7 cellular contexts compared by ENCODE assay signal in genomic region chr5:61625682-61626620, GRCh38.
DNase-seq lines count a peak whose midpoint lies in the region; ATAC-seq lines count a peak whose summit lies in the region.

No MANE protein-coding gene starts in this region.

- H3K36me3 ChIP-seq in neuronal stem cell (replicated peaks in 1 of 2; ENCODE audit: control insufficient read depth in 2 of 2, insufficient read depth in 2 of 2, low read length in 2 of 2) = no peaks in the 10 kb centered on the region

- peaks cover 5 to 20% of the 10 kb centered on the region in 2 donors for H3K4me1 ChIP-seq in neuronal stem cell (ENCODE audit: control insufficient read depth in 2 of 2, insufficient read depth in 1 of 2, low read depth in 1 of 2, low read length in 2 of 2)

- peak overlapping the region in 1 of 2 donors; percentile 71 for H3K4me3 ChIP-seq in neuronal stem cell (ENCODE audit: low read length in 2 of 2)

- peak overlapping the region; percentile 95 for H2BK5ac ChIP-seq in neuronal stem cell (ENCODE audit: low read length)

- H2BK15ac ChIP-seq in neuronal stem cell (ENCODE audit: low read length) = peak overlapping the region; percentile 74

- H2AFZ ChIP-seq in neuronal stem cell (ENCODE audit: low read length) = peak overlapping the region; percentile 80

- peak overlapping the region; percentile 17 for H2BK12ac ChIP-seq in neuronal stem cell (ENCODE audit: low read length)

- H4K8ac ChIP-seq in neuronal stem cell (ENCODE audit: low read depth, low read length) = peak overlapping the region; percentile 43

- H3K27ac ChIP-seq in neuronal stem cell (replicated peaks; ENCODE audit: low read length) = no peak overlapping the region

- peak overlapping the region; percentile 79 for H2AK5ac ChIP-seq in neuronal stem cell (ENCODE audit: low read depth, low read length)

- no peak overlapping the region for H3K23ac ChIP-seq in neuronal stem cell (ENCODE audit: low read depth, low read length, poor library complexity)

- peak overlapping the region; percentile 12 for H3K14ac ChIP-seq in neuronal stem cell (ENCODE audit: low read length)

- intact Hi-C loops in Right ventricle myocardium superior (cut with DNase I) = loop anchor here (5.0 kb wide), 1 partner anchor 294 kb away; the partner anchor contains the start of gene ZSWIM6

- H3K9ac ChIP-seq in neuronal stem cell (ENCODE audit: low read depth, low read length, poor library complexity) = peak overlapping the region; percentile 78

- H3K18ac ChIP-seq in neuronal stem cell (ENCODE audit: low read length) = peak overlapping the region; percentile 95

- H3K27me3 ChIP-seq in neuronal stem cell (ENCODE audit: control insufficient read depth in 3 of 3, insufficient read depth in 3 of 3, low read depth in 1 of 3, low read length in 3 of 3) = no peaks in the 10 kb centered on the region

- ATAC-seq in GM18858 (IDR thresholded peaks at IDR 0.05; ENCODE audit: unreplicated experiment) (peak; percentile 54), Right ventricle myocardium superior (ENCODE audit: poor library complexity) (peak; percentile 98), GM18517 (IDR thresholded peaks at IDR 0.05; ENCODE audit: unreplicated experiment) (no peak)
- ATAC-seq in activated naive CD4-positive, alpha-beta T cell treated with anti-CD3 and anti-CD28 coated beads, Interleukin-2, amount 50 U/mL, for 72 hours = peak; percentile 80 to 91

- H3K36me3 Mint-ChIP-seq in activated naive CD4-positive, alpha-beta T cell treated with anti-CD3 and anti-CD28 coated beads, Interleukin-2, amount 50 U/mL, for 72 hours = no peaks in the 10 kb centered on the region

- H3K4ac ChIP-seq in neuronal stem cell (ENCODE audit: low read length) = peak overlapping the region; percentile 76

- H3K79me1 ChIP-seq in neuronal stem cell (ENCODE audit: low read depth, low read length) = peaks cover 2% of the 10 kb centered on the region

- peaks cover 0 to 4% of the 10 kb centered on the region in 2 donors for H3K9me3 Mint-ChIP-seq in activated naive CD4-positive, alpha-beta T cell treated with anti-CD3 and anti-CD28 coated beads, Interleukin-2, amount 50 U/mL, for 72 hours

- peak; percentile 49 for DNase-seq in HuH-7 (ENCODE audit: low spot score)
- peak; percentile 31 to 63 for DNase-seq in activated naive CD4-positive, alpha-beta T cell treated with anti-CD3 and anti-CD28 coated beads, Interleukin-2, amount 50 U/mL, for 72 hours (ENCODE audit: low spot score in 2 of 2)
- peak; percentile 90 for DNase-seq in Right ventricle myocardium superior
- DNase-seq in neuronal stem cell (ENCODE audit: low spot score) = peak; percentile 40
- peak; percentile 84 for DNase-seq in ureter (ENCODE audit: low spot score)

- H2BK120ac ChIP-seq in neuronal stem cell (ENCODE audit: low read depth, low read length) = peak overlapping the region; percentile 61

- no peak overlapping the region for H3K27ac Mint-ChIP-seq in activated naive CD4-positive, alpha-beta T cell treated with anti-CD3 and anti-CD28 coated beads, Interleukin-2, amount 50 U/mL, for 72 hours

- H3K9me3 ChIP-seq in neuronal stem cell (replicated peaks in 1 of 2; ENCODE audit: control insufficient read depth in 2 of 2, insufficient read depth in 1 of 2, low read depth in 1 of 2, low read length in 2 of 2) = no peaks in the 10 kb centered on the region

- peak overlapping the region; percentile 69 for H3K4me2 ChIP-seq in neuronal stem cell (ENCODE audit: insufficient read depth, low read length, poor library complexity, severe bottlenecking)

- WGBS in neuronal stem cell (ENCODE audit: extremely low coverage in 2 of 2, insufficient read length in 2 of 2, insufficient replicate concordance in 1 of 2), 2 donors = no CpG with 5 or more reads among the region's 76 CpGs

- H4K91ac ChIP-seq in neuronal stem cell (ENCODE audit: low read depth, low read length, poor library complexity) = no peak overlapping the region

Comparison
In these comparisons a context has a peak if more than half of its experiments do, and no peak if none do; other contexts are left out.
1. DNase-seq: peak in every context shown above with its lines; median percentile 90 in Right ventricle myocardium superior; 84 in ureter; 49 in HuH-7; 47 in activated naive CD4-positive, alpha-beta T cell treated with anti-CD3 and anti-CD28 coated beads, Interleukin-2, amount 50 U/mL, for 72 hours; 40 in neuronal stem cell.